In the genomic region with DNA sequence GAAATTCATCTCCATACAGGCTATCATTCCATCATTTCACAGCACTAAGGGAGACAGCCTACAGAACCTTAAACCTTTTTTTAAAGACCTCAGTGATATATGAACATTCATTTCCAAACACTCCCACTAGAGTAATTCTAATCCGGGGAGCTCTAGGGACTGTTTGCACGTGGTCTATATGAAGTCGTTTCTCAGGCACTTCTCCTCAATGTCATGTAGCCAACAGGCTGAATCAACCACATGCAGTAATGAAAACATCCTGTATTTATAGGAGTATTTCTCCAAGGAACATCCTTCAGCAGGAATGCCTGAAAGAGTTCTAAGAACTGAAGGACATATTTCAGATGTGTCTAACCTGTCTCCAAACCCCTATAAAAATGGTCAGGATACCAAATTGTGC, we compare ENCODE assay signal across 26 cellular contexts.
A peak's percentile ranks its signal among the peaks of the same experiment; 100 is the strongest.
DNase-seq lines count a peak whose midpoint lies in the region; ATAC-seq and TF ChIP-seq lines count a peak whose summit lies in the region.
"Had no signal": no experiment of that assay in that cellular context is flagged by ENCODE, and none has a peak within 500 bp of the region (broad histone marks: within the 10 kb centered on the region; RNA-seq: fewer than 3 reads in every experiment).

No MANE protein-coding gene starts in this region.

- H3K27ac ChIP-seq in ACC112 (ENCODE audit: low read depth, low read length) (no peak overlapping the region), psoas muscle (no peak overlapping the region)
- no peak overlapping the region for H3K27ac ChIP-seq in CD8-positive, alpha-beta memory T cell (ENCODE audit: low read depth, low read length)
- H3K27ac ChIP-seq: 22Rv1, ascending aorta, hepatocyte, lower lobe of right lung had no signal

- peak; percentile 51 for DNase-seq in HCEC 1CT
- DNase-seq in astrocyte of the spinal cord (ENCODE audit: low read depth, low spot score): peak; percentile 55
- DNase-seq in foreskin fibroblast: peak; percentile 69 to 79
- DNase-seq in MV-4-11 (lab: John Stamatoyannopoulos, UW): no peak
- no peak for DNase-seq in psoas muscle
- no peak for DNase-seq in CD8-positive, alpha-beta memory T cell
- DNase-seq: activated naive CD4-positive, alpha-beta T cell treated with anti-CD3 and anti-CD28 coated beads, Interleukin-2, amount 50 U/mL, for 16 hours; activated T-cell treated with anti-CD3 and anti-CD28 coated beads, Interleukin-2, amount 50 U/mL, for 48 hours; C1 segment of cervical spinal cord; endodermal cell; GDM1; GOT3; lower lobe of right lung; NCI-H146; NCI-H748 treated with DMSO at 0.1 percent for 48 hours; occipital lobe; stimulated activated CD4-positive, alpha-beta T cell treated with anti-CD3 and anti-CD28 coated beads, Interleukin-12 subunit alpha, Interleukin-12 subunit beta, amount 100 ng/mL, for 4 hours; stimulated activated CD8-positive, alpha-beta memory T cell treated with anti-CD3 and anti-CD28 coated beads, Interleukin-4, amount 100 ng/mL, for 48 hours; SW 1271 had no signal

- H3K27me3 ChIP-seq in ACC112 (ENCODE audit: insufficient read depth, low read length) (no peaks in the 10 kb centered on the region), psoas muscle (ENCODE audit: insufficient read depth in 3 of 3, low read length in 2 of 3) (no peaks in the 10 kb centered on the region)
- H3K27me3 ChIP-seq in CD8-positive, alpha-beta memory T cell (ENCODE audit: insufficient read depth, low read length, poor library complexity, severe bottlenecking): no peaks in the 10 kb centered on the region
- H3K27me3 ChIP-seq: ascending aorta, hepatocyte had no signal

- 8 to 21% (median 17%) methylated on average over 3 of the region's 3 CpGs for WGBS in psoas muscle, 3 donors

- no peaks in the 10 kb centered on the region for H3K79me2 ChIP-seq in ACC112 (ENCODE audit: control insufficient read depth, insufficient read depth, low read length, unreplicated experiment)
- H3K79me2 ChIP-seq: hepatocyte had no signal

- H3K4me1 ChIP-seq in ACC112 (ENCODE audit: control insufficient read depth, insufficient read depth, low read length, unreplicated experiment) (peaks cover 6% of the 10 kb centered on the region), psoas muscle (no peaks in the 10 kb centered on the region)
- H3K4me1 ChIP-seq in CD8-positive, alpha-beta memory T cell (ENCODE audit: insufficient read depth, low read length): no peaks in the 10 kb centered on the region
- H3K4me1 ChIP-seq: ascending aorta, lower lobe of right lung had no signal

- H3K36me3 ChIP-seq in ACC112 (ENCODE audit: insufficient read depth, low read length) (no peaks in the 10 kb centered on the region), psoas muscle (ENCODE audit: insufficient read depth in 1 of 2, low read depth in 1 of 2) (no peaks in the 10 kb centered on the region)
- no peaks in the 10 kb centered on the region for H3K36me3 ChIP-seq in CD8-positive, alpha-beta memory T cell (ENCODE audit: insufficient read depth, low read length)
- H3K36me3 ChIP-seq: ascending aorta, lower lobe of right lung had no signal

- ATAC-seq in HG03432 (IDR thresholded peaks at IDR 0.05; ENCODE audit: unreplicated experiment) (no peak), psoas muscle (no peak)
- ATAC-seq: HepG2, lower lobe of right lung, Right ventricle myocardium inferior had no signal

- TF ChIP-seq CTCF in astrocyte of the spinal cord (IDR thresholded peaks at IDR 0.05; ENCODE audit: low read depth, low read length): no peak
- no peak for TF ChIP-seq CTCF in foreskin fibroblast (IDR thresholded peaks at IDR 0.05; ENCODE audit: low read depth, low read length)
- no peak for TF ChIP-seq CTCF in psoas muscle (IDR thresholded peaks at IDR 0.05)

- H3K27ac Mint-ChIP-seq in CD8-positive, alpha-beta memory T cell: no peak overlapping the region
- H3K27ac Mint-ChIP-seq: endodermal cell had no signal

- H3K27me3 Mint-ChIP-seq in CD8-positive, alpha-beta memory T cell: peaks cover 0 to 9% of the 10 kb centered on the region in 2 donors

- H3K4me3 ChIP-seq in ACC112 (ENCODE audit: low read depth, low read length): no peak overlapping the region
- no peak overlapping the region for H3K4me3 ChIP-seq in astrocyte of the spinal cord (ENCODE audit: low read depth, low read length)
- H3K4me3 ChIP-seq in foreskin fibroblast (ENCODE audit: low read depth in 1 of 2, low read length in 2 of 2): no peak overlapping the region
- H3K4me3 ChIP-seq in psoas muscle: no peak overlapping the region
- H3K4me3 ChIP-seq in CD8-positive, alpha-beta memory T cell (ENCODE audit: low read length): no peak overlapping the region
- H3K4me3 ChIP-seq: ascending aorta, hepatocyte, lower lobe of right lung had no signal

- H2AFZ ChIP-seq in ACC112 (ENCODE audit: low read length, unreplicated experiment): peak overlapping the region; percentile 15
- H2AFZ ChIP-seq: hepatocyte had no signal

- POLR2A ChIA-PET in CD8-positive, alpha-beta memory T cell (lab: Charles Lee): no interaction called here

- no peak overlapping the region for H3K4me3 Mint-ChIP-seq in CD8-positive, alpha-beta memory T cell
- H3K4me3 Mint-ChIP-seq: endodermal cell had no signal

- H3K4me1 Mint-ChIP-seq in CD8-positive, alpha-beta memory T cell: no peaks in the 10 kb centered on the region
- H3K4me1 Mint-ChIP-seq: endodermal cell had no signal

- H3K9me3 ChIP-seq in psoas muscle: no peaks in the 10 kb centered on the region
- H3K9me3 ChIP-seq in CD8-positive, alpha-beta memory T cell (ENCODE audit: low read length): no peaks in the 10 kb centered on the region
- H3K9me3 ChIP-seq: ascending aorta, lower lobe of right lung had no signal

- no peaks in the 10 kb centered on the region for H3K9me3 Mint-ChIP-seq in CD8-positive, alpha-beta memory T cell
- H3K9me3 Mint-ChIP-seq: endodermal cell had no signal

- H3K36me3 Mint-ChIP-seq in CD8-positive, alpha-beta memory T cell: no peaks in the 10 kb centered on the region

- CTCF ChIA-PET in CD8-positive, alpha-beta memory T cell (lab: Charles Lee): no interaction called here

- intact Hi-C loops in psoas muscle (cut with DNase I): no loop called here

- in situ Hi-C loops in astrocyte of the spinal cord (cut with HindIII; ENCODE audit: low sequenced_read_pairs): no loop called here

Comparison
In these comparisons a context has a peak if more than half of its experiments do, and no peak if none do; other contexts are left out.
1. DNase-seq: peak in HCEC 1CT (single experiment), astrocyte of the spinal cord (single experiment) and foreskin fibroblast (2 of 2); none in MV-4-11 (single experiment), psoas muscle (0 of 2) and CD8-positive, alpha-beta memory T cell (0 of 5).